ENCODE assay signal across 9 cellular contexts in the genomic region with DNA sequence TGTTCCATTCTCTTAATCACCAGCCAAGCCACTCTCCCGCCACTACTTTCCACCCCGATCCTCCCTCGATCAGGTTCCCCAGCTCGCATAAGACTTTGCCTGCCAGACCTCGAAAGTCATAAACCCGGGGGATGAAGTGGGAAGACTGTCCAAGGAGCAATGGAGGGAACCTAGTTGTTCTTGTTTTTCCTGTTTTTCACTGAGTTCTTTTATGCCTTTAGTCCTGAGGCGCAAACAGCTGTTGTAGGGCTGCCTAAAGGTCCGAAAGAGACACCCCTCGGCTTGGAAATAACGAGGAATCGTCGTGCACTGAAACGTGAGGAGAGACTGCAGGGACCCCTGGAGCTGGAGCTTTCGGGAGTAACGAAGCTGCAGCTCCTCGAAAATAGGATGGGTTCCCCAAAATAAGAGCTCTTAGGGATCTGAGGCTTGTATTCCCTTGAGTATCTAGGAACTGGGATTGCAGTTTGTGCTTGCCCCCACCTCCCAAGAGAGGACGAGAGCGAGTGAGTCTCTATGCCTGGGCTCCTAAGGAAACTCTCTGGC. TPM values are rescaled to one million over a fixed set of nuclear protein-coding genes. Genes with fewer than 3 reads are reported as not detected.
DNase-seq lines count a peak whose midpoint lies in the region; ATAC-seq and TF ChIP-seq lines count a peak whose summit lies in the region.
"Had no signal": no experiment of that assay in that cellular context is flagged by ENCODE, and none has a peak within 500 bp of the region (broad histone marks: within the 10 kb centered on the region; RNA-seq: fewer than 3 reads in every experiment).

No MANE protein-coding gene starts in this region.

- no peaks in the 10 kb centered on the region for H3K36me3 Mint-ChIP-seq in activated B cell treated with CpG ODN at 0.5 μM for 24 hours (ENCODE audit: low read depth)

- H3K27ac Mint-ChIP-seq in activated B cell treated with CpG ODN at 0.5 μM for 24 hours: no peak overlapping the region

- CTCF ChIA-PET in activated B cell treated with CpG ODN at 0.5 μM for 24 hours (lab: Charles Lee): interaction anchor here (1.1 to 3.6 kb wide), 4 partner anchors 30 to 1398 kb away, joined by 4 to 53 read pairs (median 16); no protein-coding TSS in a partner anchor

- H3K27ac ChIP-seq in ACC112 (ENCODE audit: low read depth, low read length): no peak overlapping the region
- H3K27ac ChIP-seq in muscle layer of duodenum (ENCODE audit: low read length): no peak overlapping the region
- H3K27ac ChIP-seq: cardiac muscle cell had no signal

- in situ Hi-C loops in HAP-1 (cut with MboI; ENCODE audit: low sequenced_read_pairs): loop anchor here (5.0 to 25.0 kb wide), 4 partner anchors 411 to 1386 kb away; no protein-coding TSS in a partner anchor

- H3K79me2 ChIP-seq in ACC112 (ENCODE audit: control insufficient read depth, insufficient read depth, low read length, unreplicated experiment): no peaks in the 10 kb centered on the region

- H2AFZ ChIP-seq in ACC112 (ENCODE audit: low read length, unreplicated experiment): no peak overlapping the region

- POLR2A ChIA-PET in activated B cell treated with CpG ODN at 0.5 μM for 24 hours (lab: Charles Lee): no interaction called here

- H3K4me3 ChIP-seq in ACC112 (ENCODE audit: low read depth, low read length) (peak overlapping the region; percentile 52), HAP-1 (peak overlapping the region; percentile 37), muscle layer of duodenum (ENCODE audit: low read depth in 1 of 2, low read length in 2 of 2) (peak overlapping the region; percentile 45 to 54)

- peaks cover 19% of the 10 kb centered on the region for H3K4me1 Mint-ChIP-seq in activated B cell treated with CpG ODN at 0.5 μM for 24 hours

- no peaks in the 10 kb centered on the region for H3K9me3 ChIP-seq in HAP-1
- peaks cover 0 to 8% of the 10 kb centered on the region in 2 donors for H3K9me3 ChIP-seq in muscle layer of duodenum (ENCODE audit: control insufficient read depth in 1 of 2, low read length in 2 of 2)

- peak overlapping the region; percentile 76 for H3K4me3 Mint-ChIP-seq in activated B cell treated with CpG ODN at 0.5 μM for 24 hours

- no peaks in the 10 kb centered on the region for H3K9me3 Mint-ChIP-seq in activated B cell treated with CpG ODN at 0.5 μM for 24 hours

- ATAC-seq in activated B cell treated with CpG ODN at 0.5 μM for 24 hours (ENCODE audit: low read depth): no peak

- TF ChIP-seq CTCF in activated B cell treated with CpG ODN at 0.5 μM for 24 hours (IDR thresholded peaks at IDR 0.05): no peak

- H3K27me3 Mint-ChIP-seq in activated B cell treated with CpG ODN at 0.5 μM for 24 hours: peaks cover 83% of the 10 kb centered on the region

- no peaks in the 10 kb centered on the region for H3K4me1 ChIP-seq in ACC112 (ENCODE audit: control insufficient read depth, insufficient read depth, low read length, unreplicated experiment)
- peaks cover 30% of the 10 kb centered on the region for H3K4me1 ChIP-seq in HAP-1
- H3K4me1 ChIP-seq in muscle layer of duodenum (ENCODE audit: control insufficient read depth in 1 of 2, insufficient read depth in 2 of 2, low read length in 2 of 2): peaks cover 11 to 43% of the 10 kb centered on the region in 2 donors

- peaks cover 99% of the 10 kb centered on the region for H3K27me3 ChIP-seq in ACC112 (ENCODE audit: insufficient read depth, low read length)
- H3K27me3 ChIP-seq in HAP-1 (ENCODE audit: low read depth): no peaks in the 10 kb centered on the region
- H3K27me3 ChIP-seq in muscle layer of duodenum (ENCODE audit: low read depth, low read length): peaks cover 99% of the 10 kb centered on the region

- no peaks in the 10 kb centered on the region for H3K36me3 ChIP-seq in ACC112 (ENCODE audit: insufficient read depth, low read length)
- H3K36me3 ChIP-seq in HAP-1 (replicated peaks): no peaks in the 10 kb centered on the region
- no peaks in the 10 kb centered on the region for H3K36me3 ChIP-seq in muscle layer of duodenum (ENCODE audit: control insufficient read depth in 1 of 2, insufficient read depth in 2 of 2, low read length in 2 of 2)
- H3K36me3 ChIP-seq: cardiac muscle cell had no signal

- no peak for DNase-seq in HAP-1 (ENCODE audit: low spot score in 2 of 2)
- DNase-seq in activated B cell treated with CpG ODN at 0.5 μM for 24 hours: no peak
- DNase-seq in NK-92 treated with Interleukin-12 subunit alpha and Interleukin-12 subunit beta, amount 100 ng/mL, for 24 hours (lab: John Stamatoyannopoulos, UW): no peak
- DNase-seq in NAMALWA (ENCODE audit: low spot score): no peak
- no peak for DNase-seq in activated effector memory CD4-positive, alpha-beta T cell treated with Interleukin-2 at 50 U/mL for 16 hours
- no peak for DNase-seq in islet precursor cell

- intact Hi-C loops in activated B cell treated with CpG ODN at 0.5 μM for 24 hours (cut with micrococcal nuclease): loop anchor here (1.0 to 10.0 kb wide), 4 partner anchors 34 to 1063 kb away; no protein-coding TSS in a partner anchor

RNA-seq across cellular contexts. Expression of a gene that starts 1.7 kb away (rescaled TPM):
- total RNA-seq in activated B cell treated with CpG ODN at 0.5 μM for 24 hours: not detected in 2 replicates
- total RNA-seq: cardiac muscle cell had no signal

RNA-seq across cellular contexts. Expression of a gene that starts 5.4 kb away (rescaled TPM):
- not detected in 2 replicates for total RNA-seq in activated B cell treated with CpG ODN at 0.5 μM for 24 hours
- total RNA-seq: cardiac muscle cell had no signal

RNA-seq across cellular contexts. Expression of a gene that starts 9.2 kb away (rescaled TPM):
- not detected in 2 replicates for total RNA-seq in activated B cell treated with CpG ODN at 0.5 μM for 24 hours
- total RNA-seq: cardiac muscle cell had no signal

RNA-seq across cellular contexts. Expression of a gene that starts 14.1 kb away (rescaled TPM):
- total RNA-seq in activated B cell treated with CpG ODN at 0.5 μM for 24 hours: not detected in 2 replicates

RNA-seq across cellular contexts. Expression of a gene that starts 18.7 kb away (rescaled TPM):
- total RNA-seq in activated B cell treated with CpG ODN at 0.5 μM for 24 hours: not detected in 2 replicates
- total RNA-seq: cardiac muscle cell had no signal
